In the genomic region with DNA sequence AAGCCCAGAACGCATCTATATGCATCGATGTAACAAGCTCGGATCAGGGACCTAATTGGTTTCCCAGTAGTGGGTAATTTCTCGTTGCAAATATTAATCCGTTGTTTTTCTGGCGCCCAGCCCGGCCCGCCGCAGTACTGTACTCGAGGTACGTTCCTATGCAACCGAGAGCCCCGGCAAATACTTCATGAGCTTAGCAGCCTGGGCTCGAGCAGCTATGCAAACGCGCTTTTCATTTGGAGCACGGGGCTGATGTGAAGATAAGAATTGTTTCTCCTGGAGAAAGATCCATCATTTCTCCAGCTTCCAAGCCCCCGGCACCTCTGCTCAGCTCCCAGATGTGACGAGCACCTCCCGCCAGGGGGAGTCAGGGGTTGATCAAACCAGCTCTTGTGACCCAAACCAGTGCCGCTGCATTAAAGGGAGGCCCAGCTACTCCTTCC, we compare ENCODE assay signal across 10 cellular contexts.
DNase-seq lines count a peak whose midpoint lies in the region; ATAC-seq and TF ChIP-seq lines count a peak whose summit lies in the region.
"Had no signal": no experiment of that assay in that cellular context is flagged by ENCODE, and none has a peak within 500 bp of the region (broad histone marks: within the 10 kb centered on the region; RNA-seq: fewer than 3 reads in every experiment).

No MANE protein-coding gene starts in this region.

- peak in 2 of 6 experiments; percentile 12 to 14 for TF ChIP-seq CTCF in upper lobe of left lung (IDR thresholded peaks at IDR 0.05)

- H3K27me3 ChIP-seq in upper lobe of left lung = no peaks in the 10 kb centered on the region
- H3K27me3 ChIP-seq: BLaER1 had no signal

- peak; percentile 45 for DNase-seq in Right ventricle myocardium inferior (ENCODE audit: missing footprints)
- DNase-seq in cardiac septum (ENCODE audit: low spot score) = no peak
- peak in 45 of 56 donors; percentile 12 to 88 (median 56) for DNase-seq in amygdala (lab: John Stamatoyannopoulos, UW)
- DNase-seq in iPS-NIHi11 (ENCODE audit: low spot score) = peak; percentile 85
- peak; percentile 61 to 89 for DNase-seq in upper lobe of left lung
- no peak for DNase-seq in NCI-H2171 treated with DMSO at 0.1 percent for 48 hours (lab: John Stamatoyannopoulos, UW)
- DNase-seq in central memory CD4-positive, alpha-beta T cell = no peak

- no peaks in the 10 kb centered on the region for H3K9me3 ChIP-seq in upper lobe of left lung
- H3K9me3 ChIP-seq: BLaER1 had no signal

- no peak overlapping the region for H3K4me3 ChIP-seq in upper lobe of left lung
- H3K4me3 ChIP-seq: BLaER1, SK-N-MC had no signal

- TF ChIP-seq EP300 in upper lobe of left lung (IDR thresholded peaks at IDR 0.05) = no peak

- no peak for ATAC-seq in Right ventricle myocardium inferior
- ATAC-seq in upper lobe of left lung (ENCODE audit: low FRiP score in 2 of 2) = peak in 1 of 2 donors; percentile 61
- ATAC-seq in GM21423 (IDR thresholded peaks at IDR 0.05; ENCODE audit: unreplicated experiment) = no peak

- intact Hi-C loops in Right ventricle myocardium inferior (cut with DNase I) (no loop called here), cardiac septum (cut with DNase I) (no loop called here)

- H3K27ac ChIP-seq in upper lobe of left lung = no peak overlapping the region
- H3K27ac ChIP-seq: BLaER1, SK-N-MC had no signal

- no peak for TF ChIP-seq POLR2A in upper lobe of left lung (IDR thresholded peaks at IDR 0.05)

- H3K36me3 ChIP-seq in upper lobe of left lung = peaks cover 0 to 21% (median 9%) of the 10 kb centered on the region in 4 donors
- H3K36me3 ChIP-seq: BLaER1 had no signal

- 59 to 80% methylated on average over 20 to 21 of the region's 21 CpGs for WGBS in upper lobe of left lung, 2 donors

- peaks cover 0 to 7% (median 3%) of the 10 kb centered on the region in 4 donors for H3K4me1 ChIP-seq in upper lobe of left lung

Comparison
In these comparisons a context has a peak if more than half of its experiments do, and no peak if none do; other contexts are left out.
1. DNase-seq: peak in Right ventricle myocardium inferior (single experiment), amygdala (45 of 56), iPS-NIHi11 (single experiment) and upper lobe of left lung (2 of 2); none in cardiac septum (single experiment), NCI-H2171 treated with DMSO at 0.1 percent for 48 hours (single experiment) and central memory CD4-positive, alpha-beta T cell (single experiment).